ENCODE assay signal across 10 cellular contexts in genomic region chr13:95553614-95554385, GRCh38. TPM values are rescaled to one million over a fixed set of nuclear protein-coding genes. Genes with fewer than 3 reads are reported as not detected.
DNase-seq lines count a peak whose midpoint lies in the region; ATAC-seq and TF ChIP-seq lines count a peak whose summit lies in the region.
"Had no signal": no experiment of that assay in that cellular context is flagged by ENCODE, and none has a peak within 500 bp of the region (broad histone marks: within the 10 kb centered on the region; RNA-seq: fewer than 3 reads in every experiment).

No MANE protein-coding gene starts in this region.

- DNase-seq in activated CD8-positive, alpha-beta T cell treated with anti-CD3 and anti-CD28 coated beads for 36 hours: peak; percentile 2
- DNase-seq in activated CD8-positive, alpha-beta T cell treated with anti-CD3 and anti-CD28 coated beads, Interleukin-2, amount 10 ng/mL, durations not matched to agents 7 days and 5 days: no peak
- DNase-seq in T-cell (no peak), iPS DF 6.9 (ENCODE audit: low read depth, low spot score) (no peak), erythroblast (lab: John Stamatoyannopoulos, UW) (no peak), activated gamma-delta T cell (lab: John Stamatoyannopoulos, UW) (no peak), spleen (no peak)
- DNase-seq in stimulated activated CD8-positive, alpha-beta memory T cell treated with anti-CD3 and anti-CD28 coated beads, Interleukin-4, amount 100 ng/mL, for 48 hours: peak; percentile 25
- DNase-seq: NCI-H1417 had no signal

- TF ChIP-seq CTCF in activated CD8-positive, alpha-beta T cell treated with anti-CD3 and anti-CD28 coated beads for 36 hours (IDR thresholded peaks at IDR 0.05): no peak
- no peak for TF ChIP-seq CTCF in spleen (IDR thresholded peaks at IDR 0.05 in 8 of 11, conservative IDR thresholded peaks at IDR 0.05 in 3 of 11)

- H3K27ac ChIP-seq in iPS DF 6.9 (ENCODE audit: low read length) (no peak overlapping the region), spleen (no peak overlapping the region)

- no peak for TF ChIP-seq POLR2A in erythroblast (IDR thresholded peaks at IDR 0.05; ENCODE audit: low read length)
- no peak for TF ChIP-seq POLR2A in spleen (IDR thresholded peaks at IDR 0.05)

- no peaks in the 10 kb centered on the region for H3K36me3 Mint-ChIP-seq in activated CD8-positive, alpha-beta T cell treated with anti-CD3 and anti-CD28 coated beads for 36 hours (ENCODE audit: low read depth)
- H3K36me3 Mint-ChIP-seq in activated CD8-positive, alpha-beta T cell treated with anti-CD3 and anti-CD28 coated beads, Interleukin-2, amount 10 ng/mL, durations not matched to agents 7 days and 5 days (ENCODE audit: low read depth): no peaks in the 10 kb centered on the region
- no peaks in the 10 kb centered on the region for H3K36me3 Mint-ChIP-seq in T-cell

- no peak overlapping the region for H3K4me3 Mint-ChIP-seq in activated CD8-positive, alpha-beta T cell treated with anti-CD3 and anti-CD28 coated beads for 36 hours
- H3K4me3 Mint-ChIP-seq in activated CD8-positive, alpha-beta T cell treated with anti-CD3 and anti-CD28 coated beads, Interleukin-2, amount 10 ng/mL, durations not matched to agents 7 days and 5 days: no peak overlapping the region
- peak overlapping the region in 2 of 3 donors; percentile 48 to 72 for H3K4me3 Mint-ChIP-seq in T-cell

- intact Hi-C loops in activated CD8-positive, alpha-beta T cell treated with anti-CD3 and anti-CD28 coated beads for 36 hours (cut with micrococcal nuclease): no loop called here
- intact Hi-C loops in spleen (cut with DNase I; ENCODE audit: low total_unique reads): no loop called here

- ATAC-seq in activated CD8-positive, alpha-beta T cell treated with anti-CD3 and anti-CD28 coated beads for 36 hours: no peak
- no peak for ATAC-seq in activated CD8-positive, alpha-beta T cell treated with anti-CD3 and anti-CD28 coated beads, Interleukin-2, amount 10 ng/mL, durations not matched to agents 7 days and 5 days
- ATAC-seq in T-cell (replicated peaks in 1 of 4): no peak

- no peaks in the 10 kb centered on the region for H3K36me3 ChIP-seq in iPS DF 6.9 (ENCODE audit: control insufficient read depth, insufficient read depth, low read length)
- no peaks in the 10 kb centered on the region for H3K36me3 ChIP-seq in spleen

- CTCF ChIA-PET in activated CD8-positive, alpha-beta T cell treated with anti-CD3 and anti-CD28 coated beads for 36 hours (lab: Charles Lee): interaction anchor here (2.0 kb wide), 1 partner anchor 17 kb away, joined by 4 read pairs; no protein-coding TSS in a partner anchor
- CTCF ChIA-PET in activated CD8-positive, alpha-beta T cell treated with anti-CD3 and anti-CD28 coated beads, Interleukin-2, amount 10 ng/mL, durations not matched to agents 7 days and 5 days (lab: Charles Lee): no interaction called here
- CTCF ChIA-PET in T-cell (lab: Charles Lee): no interaction called here

- no peaks in the 10 kb centered on the region for H3K27me3 ChIP-seq in iPS DF 6.9 (ENCODE audit: control insufficient read depth, insufficient read depth, low read length)
- H3K27me3 ChIP-seq in spleen (replicated peaks in 1 of 7): peaks cover 0 to 76% (median 40%) of the 10 kb centered on the region in 7 donors

- H3K27ac Mint-ChIP-seq in activated CD8-positive, alpha-beta T cell treated with anti-CD3 and anti-CD28 coated beads for 36 hours: no peak overlapping the region
- no peak overlapping the region for H3K27ac Mint-ChIP-seq in activated CD8-positive, alpha-beta T cell treated with anti-CD3 and anti-CD28 coated beads, Interleukin-2, amount 10 ng/mL, durations not matched to agents 7 days and 5 days
- no peak overlapping the region for H3K27ac Mint-ChIP-seq in T-cell

- peaks cover 45% of the 10 kb centered on the region for H3K27me3 Mint-ChIP-seq in activated CD8-positive, alpha-beta T cell treated with anti-CD3 and anti-CD28 coated beads for 36 hours
- H3K27me3 Mint-ChIP-seq in activated CD8-positive, alpha-beta T cell treated with anti-CD3 and anti-CD28 coated beads, Interleukin-2, amount 10 ng/mL, durations not matched to agents 7 days and 5 days (ENCODE audit: low read depth): peaks cover 50% of the 10 kb centered on the region
- H3K27me3 Mint-ChIP-seq in T-cell: peaks cover 52 to 53% of the 10 kb centered on the region in 2 donors

- H3K4me3 ChIP-seq in iPS DF 6.9 (ENCODE audit: low read length) (peak overlapping the region; percentile 70; the same call in 1 of the 2 replicates), spleen (peak overlapping the region in 1 of 8 donors; percentile 59)

- WGBS in iPS DF 6.9 (ENCODE audit: insufficient coverage, insufficient read length): no CpG with 5 or more reads among the region's 28 CpGs
- WGBS in spleen, 5 donors: 17 to 32% (median 18%) methylated on average over 28 of the region's 28 CpGs

- H3K4me1 ChIP-seq in iPS DF 6.9 (ENCODE audit: control insufficient read depth, insufficient read depth, low read length) (peaks cover 3% of the 10 kb centered on the region; the same call in 1 of the 2 replicates), spleen (peaks cover 4 to 26% (median 21%) of the 10 kb centered on the region in 6 donors)

- H3K9me3 ChIP-seq in iPS DF 6.9 (ENCODE audit: control insufficient read depth, insufficient read depth, low read length): no peaks in the 10 kb centered on the region
- no peaks in the 10 kb centered on the region for H3K9me3 ChIP-seq in spleen

- H3K4me1 Mint-ChIP-seq in activated CD8-positive, alpha-beta T cell treated with anti-CD3 and anti-CD28 coated beads for 36 hours (ENCODE audit: low read depth): peaks cover 15% of the 10 kb centered on the region
- peaks cover 16% of the 10 kb centered on the region for H3K4me1 Mint-ChIP-seq in activated CD8-positive, alpha-beta T cell treated with anti-CD3 and anti-CD28 coated beads, Interleukin-2, amount 10 ng/mL, durations not matched to agents 7 days and 5 days (ENCODE audit: low read depth)
- H3K4me1 Mint-ChIP-seq in T-cell: peaks cover 6 to 17% (median 16%) of the 10 kb centered on the region in 3 donors

- POLR2A ChIA-PET in activated CD8-positive, alpha-beta T cell treated with anti-CD3 and anti-CD28 coated beads for 36 hours (lab: Charles Lee): no interaction called here
- POLR2A ChIA-PET in activated CD8-positive, alpha-beta T cell treated with anti-CD3 and anti-CD28 coated beads, Interleukin-2, amount 10 ng/mL, durations not matched to agents 7 days and 5 days (lab: Charles Lee): no interaction called here
- POLR2A ChIA-PET in T-cell (lab: Charles Lee): no interaction called here

- H3K9me3 Mint-ChIP-seq in activated CD8-positive, alpha-beta T cell treated with anti-CD3 and anti-CD28 coated beads for 36 hours: no peaks in the 10 kb centered on the region
- H3K9me3 Mint-ChIP-seq in activated CD8-positive, alpha-beta T cell treated with anti-CD3 and anti-CD28 coated beads, Interleukin-2, amount 10 ng/mL, durations not matched to agents 7 days and 5 days (ENCODE audit: insufficient read depth): no peaks in the 10 kb centered on the region
- H3K9me3 Mint-ChIP-seq in T-cell: no peaks in the 10 kb centered on the region

RNA-seq across cellular contexts. Expression of gene CLDN10, which starts 1.3 kb away (rescaled TPM):
- total RNA-seq in activated CD8-positive, alpha-beta T cell treated with anti-CD3 and anti-CD28 coated beads for 36 hours: not detected
- total RNA-seq in activated CD8-positive, alpha-beta T cell treated with anti-CD3 and anti-CD28 coated beads, Interleukin-2, amount 10 ng/mL, durations not matched to agents 7 days and 5 days: not detected
- under 1 TPM in 1 of 5 donors, not detected in 4; 0.32 TPM for total RNA-seq in T-cell
- under 1 TPM in 2 of 7 donors, not detected in 5; 0.28 to 0.52 TPM for total RNA-seq in spleen
- under 1 TPM; 0.08 to 0.10 (median 0.09) TPM for polyA plus RNA-seq in spleen
- total RNA-seq: T-helper 2 cell treated with Interferon-gamma antibody and Interleukin-4, amounts not matched to agents 100 ng/mL and 5 ng/mL, for 36 hours had no signal

Comparison
In these comparisons a context has a peak if more than half of its experiments do, and no peak if none do; other contexts are left out.
1. DNase-seq: peak in activated CD8-positive, alpha-beta T cell treated with anti-CD3 and anti-CD28 coated beads for 36 hours (single experiment) and stimulated activated CD8-positive, alpha-beta memory T cell treated with anti-CD3 and anti-CD28 coated beads, Interleukin-4, amount 100 ng/mL, for 48 hours (single experiment); none in activated CD8-positive, alpha-beta T cell treated with anti-CD3 and anti-CD28 coated beads, Interleukin-2, amount 10 ng/mL, durations not matched to agents 7 days and 5 days (single experiment), T-cell (0 of 34), iPS DF 6.9 (single experiment), erythroblast (0 of 2), activated gamma-delta T cell (single experiment) and spleen (single experiment).
2. H3K4me3 Mint-ChIP-seq: peak in T-cell (2 of 3); none in activated CD8-positive, alpha-beta T cell treated with anti-CD3 and anti-CD28 coated beads for 36 hours (single experiment) and activated CD8-positive, alpha-beta T cell treated with anti-CD3 and anti-CD28 coated beads, Interleukin-2, amount 10 ng/mL, durations not matched to agents 7 days and 5 days (single experiment).